21 cellular contexts compared by ENCODE assay signal in the genomic region with DNA sequence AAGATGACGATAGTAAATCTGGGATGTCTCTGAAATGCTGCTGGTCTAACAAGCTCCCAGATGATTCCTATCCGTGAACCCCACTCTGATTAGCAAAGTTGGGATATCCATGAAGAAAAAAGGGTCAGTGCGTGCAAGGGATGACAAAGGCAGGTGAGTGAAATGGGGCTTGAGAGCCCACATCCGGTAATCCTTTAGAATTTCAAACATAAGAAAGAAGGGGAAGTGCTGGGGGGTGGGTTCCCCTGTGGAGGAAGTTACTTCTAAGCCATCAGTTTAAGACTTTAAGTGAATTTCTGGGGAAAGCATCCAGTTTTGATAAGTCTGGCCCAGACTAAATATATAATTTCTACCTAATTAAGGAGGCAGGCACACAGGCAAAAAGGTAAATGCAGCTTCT.
DNase-seq lines count a peak whose midpoint lies in the region; ATAC-seq and TF ChIP-seq lines count a peak whose summit lies in the region.
"Had no signal": no experiment of that assay in that cellular context is flagged by ENCODE, and none has a peak within 500 bp of the region (broad histone marks: within the 10 kb centered on the region; RNA-seq: fewer than 3 reads in every experiment).

No MANE protein-coding gene starts in this region.

- no peak overlapping the region for H2BK5ac ChIP-seq in trophoblast cell (ENCODE audit: low read depth, low read length, poor library complexity)

- CTCF ChIA-PET in WTC11 (lab: Charles Lee), result no interaction called here

- H3K79me2 ChIP-seq in trophoblast cell (ENCODE audit: control insufficient read depth, insufficient read depth, low read length, poor library complexity), result no peaks in the 10 kb centered on the region

- TF ChIP-seq CTCF in WTC11 (IDR thresholded peaks at IDR 0.05), result no peak

- H4K91ac ChIP-seq in trophoblast cell (ENCODE audit: low read depth, low read length), result no peak overlapping the region

- no peak overlapping the region for H3K18ac ChIP-seq in trophoblast cell (ENCODE audit: low read length)

- no peak overlapping the region for H2AK5ac ChIP-seq in trophoblast cell (ENCODE audit: low read length)

- no peak overlapping the region for H3K4me3 ChIP-seq in HUES64 (ENCODE audit: low read length)
- no peak overlapping the region for H3K4me3 ChIP-seq in trophoblast cell (ENCODE audit: low read depth, low read length)
- H3K4me3 ChIP-seq: GM23248, HAP-1 had no signal

- H3K36me3 ChIP-seq in HUES64 (ENCODE audit: insufficient read depth, low read length) (no peaks in the 10 kb centered on the region), trophoblast cell (ENCODE audit: control insufficient read depth in 1 of 2, insufficient read depth in 2 of 2, low read length in 2 of 2) (no peaks in the 10 kb centered on the region)
- H3K36me3 ChIP-seq: BE2C, HAP-1 had no signal

- H3K9me3 ChIP-seq in HUES64 (ENCODE audit: insufficient read depth, low read depth, low read length) (no peaks in the 10 kb centered on the region), trophoblast cell (ENCODE audit: insufficient read depth, low read depth, low read length) (no peaks in the 10 kb centered on the region)
- H3K9me3 ChIP-seq: BE2C, Caco-2, HAP-1 had no signal

- peaks cover 18% of the 10 kb centered on the region for H3K4me1 Mint-ChIP-seq in WTC11
- H3K4me1 Mint-ChIP-seq: CD4-positive, CD25-positive, alpha-beta regulatory T cell; CD8-positive, alpha-beta memory T cell; IgD-negative memory B cell had no signal

- no peak overlapping the region for H2BK120ac ChIP-seq in trophoblast cell (ENCODE audit: insufficient read depth, low read length, poor library complexity)

- POLR2A ChIA-PET in WTC11 (lab: Charles Lee), result no interaction called here

- H2BK12ac ChIP-seq in trophoblast cell (ENCODE audit: low read length), result no peak overlapping the region

- peaks cover 21% of the 10 kb centered on the region for H3K36me3 Mint-ChIP-seq in WTC11
- H3K36me3 Mint-ChIP-seq: CD4-positive, CD25-positive, alpha-beta regulatory T cell; CD8-positive, alpha-beta memory T cell; IgD-negative memory B cell had no signal

- no peak overlapping the region for H3K23ac ChIP-seq in trophoblast cell (ENCODE audit: low read length)

- no peaks in the 10 kb centered on the region for H3K79me1 ChIP-seq in trophoblast cell (ENCODE audit: low read length)

- H3K9me3 Mint-ChIP-seq in WTC11, result peaks cover 43% of the 10 kb centered on the region

- peak overlapping the region; percentile 41; the same call in 1 of the 2 replicates for H3K27ac ChIP-seq in HUES64 (ENCODE audit: low read depth, low read length)
- H3K27ac ChIP-seq in trophoblast cell (ENCODE audit: low read depth, low read length), result no peak overlapping the region
- H3K27ac ChIP-seq: GM23248, KMS-11 had no signal

- H3K27me3 ChIP-seq in HUES64 (ENCODE audit: insufficient read depth, low read length) (no peaks in the 10 kb centered on the region), trophoblast cell (ENCODE audit: insufficient read depth, low read length) (no peaks in the 10 kb centered on the region)
- H3K27me3 ChIP-seq: BE2C had no signal

- peaks cover 18% of the 10 kb centered on the region for H3K4me1 ChIP-seq in HUES64 (ENCODE audit: insufficient read depth, low read length)
- no peaks in the 10 kb centered on the region for H3K4me1 ChIP-seq in trophoblast cell (ENCODE audit: control insufficient read depth in 1 of 2, insufficient read depth in 2 of 2, low read length in 2 of 2)
- H3K4me1 ChIP-seq: BE2C, HAP-1 had no signal

- ATAC-seq in WTC11, result peak; percentile 60
- ATAC-seq: HepG2 had no signal

- WGBS in HUES64, result 75% methylated on average over 4 of the region's 4 CpGs
- WGBS in trophoblast cell (ENCODE audit: extremely low coverage, insufficient coverage, insufficient read length), result no CpG with 5 or more reads among the region's 4 CpGs

- no peak overlapping the region for H3K4me2 ChIP-seq in trophoblast cell (ENCODE audit: low read length)
- H3K4me2 ChIP-seq: KMS-11 had no signal

- no peak overlapping the region for H3K27ac Mint-ChIP-seq in WTC11
- H3K27ac Mint-ChIP-seq: CD4-positive, CD25-positive, alpha-beta regulatory T cell; CD8-positive, alpha-beta memory T cell; IgD-negative memory B cell had no signal

- no peak overlapping the region for H4K12ac ChIP-seq in trophoblast cell (ENCODE audit: low read depth, low read length)

- DNase-seq in NOMO-1 (lab: John Stamatoyannopoulos, UW; ENCODE audit: unreplicated experiment in 2 of 2), result peak; percentile 28 to 42
- no peak for DNase-seq in WTC11 (ENCODE audit: low spot score)
- no peak for DNase-seq in iPS-NIHi7 (ENCODE audit: extremely low spot score)
- DNase-seq in NCI-H69 (lab: John Stamatoyannopoulos, UW), result no peak
- DNase-seq in DMS 273 treated with DMSO at 0.1 percent for 48 hours (lab: John Stamatoyannopoulos, UW), result no peak
- DNase-seq in trophoblast cell, result no peak
- DNase-seq: ACHN; BE2C; C1 segment of cervical spinal cord; Caco-2; CD4-positive, CD25-positive, alpha-beta regulatory T cell; CD8-positive, alpha-beta memory T cell; DMS153; DMS79; GDM1; GM23248 had no signal

- H3K4me3 Mint-ChIP-seq in WTC11, result no peak overlapping the region
- H3K4me3 Mint-ChIP-seq: CD4-positive, CD25-positive, alpha-beta regulatory T cell; CD8-positive, alpha-beta memory T cell; IgD-negative memory B cell had no signal

- no peak overlapping the region for H3K4ac ChIP-seq in trophoblast cell (ENCODE audit: low read depth, low read length)

- no peaks in the 10 kb centered on the region for H3K27me3 Mint-ChIP-seq in WTC11 (ENCODE audit: low read depth)
- H3K27me3 Mint-ChIP-seq: CD4-positive, CD25-positive, alpha-beta regulatory T cell; IgD-negative memory B cell had no signal

- H3K14ac ChIP-seq in trophoblast cell (ENCODE audit: low read length), result no peak overlapping the region

- H3K9ac ChIP-seq in HUES64 (ENCODE audit: low read depth, low read length), result no peak overlapping the region
- H3K9ac ChIP-seq in trophoblast cell (ENCODE audit: low read length), result no peak overlapping the region
- H3K9ac ChIP-seq: GM23248, KMS-11 had no signal

- no peak overlapping the region for H2AFZ ChIP-seq in trophoblast cell (ENCODE audit: insufficient read depth, low read length, poor library complexity)
- H2AFZ ChIP-seq: GM23248 had no signal

- no peak overlapping the region for H4K8ac ChIP-seq in trophoblast cell (ENCODE audit: low read depth, low read length)

TF ChIP-seq in WTC11, 78 proteins besides CTCF, POLR2A, EP300 and RAD21:
- TF ChIP-seq, protein P1, sequence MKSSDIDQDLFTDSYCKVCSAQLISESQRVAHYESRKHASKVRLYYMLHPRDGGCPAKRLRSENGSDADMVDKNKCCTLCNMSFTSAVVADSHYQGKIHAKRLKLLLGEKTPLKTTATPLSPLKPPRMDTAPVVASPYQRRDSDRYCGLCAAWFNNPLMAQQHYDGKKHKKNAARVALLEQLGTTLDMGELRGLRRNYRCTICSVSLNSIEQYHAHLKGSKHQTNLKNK (CRISPR knock-in tag; IDR thresholded peaks at IDR 0.05), result no peak
- TF ChIP-seq FOXJ3 (CRISPR knock-in tag; IDR thresholded peaks at IDR 0.05; ENCODE audit: borderline replicate concordance) (no peak), ETV6 (CRISPR knock-in tag; IDR thresholded peaks at IDR 0.05) (0 out of 2 replicates have a peak, but pooled peaks have one; percentile 29)

Comparison
In these comparisons a context has a peak if more than half of its experiments do, and no peak if none do; other contexts are left out.
1. DNase-seq: peak in NOMO-1 (2 of 2); none in WTC11 (single experiment), iPS-NIHi7 (single experiment), NCI-H69 (single experiment), DMS 273 treated with DMSO at 0.1 percent for 48 hours (single experiment) and trophoblast cell (0 of 2).